ENCODE assay signal across 27 cellular contexts in the genomic region with DNA sequence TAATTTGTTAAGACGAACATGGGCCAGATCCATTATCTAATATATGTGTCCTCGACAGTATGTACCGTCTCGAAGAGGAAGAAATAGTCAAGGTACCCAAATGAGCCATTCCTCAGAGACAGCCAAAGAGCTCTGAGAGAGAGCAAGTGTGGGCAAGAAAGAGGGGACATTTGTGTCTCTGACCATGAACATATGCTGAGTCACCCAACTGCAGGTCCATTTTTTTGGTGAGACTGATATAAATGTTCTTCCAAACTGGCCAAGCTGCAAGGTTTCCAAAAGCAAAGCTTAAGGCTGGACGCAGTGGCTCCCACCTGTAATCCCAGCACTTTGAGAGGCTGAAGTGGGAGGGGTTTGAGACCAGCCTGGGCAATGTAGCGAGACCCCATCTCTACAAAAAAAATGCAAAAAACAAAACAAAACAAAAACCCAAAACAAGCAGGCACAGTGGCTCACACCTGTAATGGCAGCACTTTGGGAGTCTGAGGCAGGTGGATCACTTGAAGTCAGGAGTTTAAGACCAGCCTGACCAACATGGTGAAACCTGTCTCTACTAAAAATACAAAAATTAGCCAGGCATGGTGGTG. TPM values are rescaled to one million over a fixed set of nuclear protein-coding genes. Genes with fewer than 3 reads are reported as not detected.
DNase-seq lines count a peak whose midpoint lies in the region; ATAC-seq, FAIRE-seq and TF ChIP-seq lines count a peak whose summit lies in the region.
"Had no signal": no experiment of that assay in that cellular context is flagged by ENCODE, and none has a peak within 500 bp of the region (broad histone marks: within the 10 kb centered on the region; RNA-seq: fewer than 3 reads in every experiment).

No MANE protein-coding gene starts in this region.

- peaks cover 17% of the 10 kb centered on the region for H3K36me3 Mint-ChIP-seq in CD4-positive, CD25-positive, alpha-beta regulatory T cell

- H3K79me1 ChIP-seq in IMR-90 (ENCODE audit: low read depth in 1 of 2, low read length in 2 of 2): no peaks in the 10 kb centered on the region

- no peak overlapping the region for H4K91ac ChIP-seq in IMR-90 (ENCODE audit: insufficient read depth, low read depth, low read length)

- no peak overlapping the region for H3K56ac ChIP-seq in IMR-90 (ENCODE audit: extremely low read depth, insufficient read depth, low read length)

- H3K23ac ChIP-seq in IMR-90 (ENCODE audit: low read depth, low read length): no peak overlapping the region

- BruUV-seq in HepG2 (replicated peaks; lab: Mats Ljungman, UMichigan): no TSS peak
- no TSS peak for BruUV-seq in IMR-90 (replicated peaks; lab: Mats Ljungman, UMichigan)
- BruUV-seq in K562 (replicated peaks; lab: Mats Ljungman, UMichigan): no TSS peak

- 95% methylated on average over 6 of the region's 6 CpGs for WGBS in HepG2 (ENCODE audit: low lambda C conversion rate)
- WGBS in right lobe of liver (ENCODE audit: insufficient coverage, low coverage, low lambda C conversion rate, missing lambda C conversion rate): 96% methylated on average over 6 of the region's 6 CpGs
- 96% methylated on average over 4 of the region's 6 CpGs; no CpG with 5 or more reads in 1 of the 2 experiments for WGBS in IMR-90 (ENCODE audit: extremely low coverage in 2 of 2, insufficient read length in 1 of 2), 2 experiments
- WGBS in K562 (ENCODE audit: insufficient coverage, low coverage, missing lambda C conversion rate): 12% methylated on average over 6 of the region's 6 CpGs

- H3K4me3 ChIP-seq in HepG2 (replicated peaks in 1 of 3; ENCODE audit: insufficient read depth in 1 of 3, low read depth in 2 of 3, low read length in 3 of 3) (no peak overlapping the region), right lobe of liver (no peak overlapping the region), IMR-90 (ENCODE audit: insufficient read depth, low read depth, low read length) (no peak overlapping the region), K562 (no peak overlapping the region)
- H3K4me3 ChIP-seq in CD4-positive, CD25-positive, alpha-beta regulatory T cell (ENCODE audit: low read depth, low read length): no peak overlapping the region
- H3K4me3 ChIP-seq: BLaER1 treated with 17β-estradiol and CSF1 and Interleukin-3, amounts not matched to agents 10 nM and 100 nM; GM12878 had no signal

- H3K27ac ChIP-seq in HepG2 (ENCODE audit: extremely low read length, insufficient read depth, low read length): no peak overlapping the region
- no peak overlapping the region for H3K27ac ChIP-seq in right lobe of liver
- no peak overlapping the region for H3K27ac ChIP-seq in CD4-positive, CD25-positive, alpha-beta regulatory T cell (ENCODE audit: insufficient read depth, low read length, poor library complexity, severe bottlenecking)
- no peak overlapping the region for H3K27ac ChIP-seq in IMR-90 (ENCODE audit: insufficient read depth, low read length)
- H3K27ac ChIP-seq in K562 (ENCODE audit: extremely low read depth, low read depth, low read length): no peak overlapping the region
- H3K27ac ChIP-seq: BLaER1 treated with 17β-estradiol and CSF1 and Interleukin-3, amounts not matched to agents 10 nM and 100 nM; C4-2B had no signal

- no peak overlapping the region for H2BK15ac ChIP-seq in IMR-90 (ENCODE audit: low read depth, low read length)

- H3K4me1 ChIP-seq in HepG2 (ENCODE audit: insufficient read depth, low read length) (peaks cover 2% of the 10 kb centered on the region), right lobe of liver (no peaks in the 10 kb centered on the region), IMR-90 (ENCODE audit: control insufficient read depth, insufficient read depth, low read length) (no peaks in the 10 kb centered on the region), K562 (replicated peaks in 1 of 2; ENCODE audit: control insufficient read depth in 2 of 2, insufficient read depth in 2 of 2, low read length in 2 of 2) (no peaks in the 10 kb centered on the region)
- H3K4me1 ChIP-seq in CD4-positive, CD25-positive, alpha-beta regulatory T cell (ENCODE audit: control insufficient read depth, insufficient read depth, low read length, poor library complexity, severe bottlenecking): peaks cover 9% of the 10 kb centered on the region
- H3K4me1 ChIP-seq: BLaER1 treated with 17β-estradiol and CSF1 and Interleukin-3, amounts not matched to agents 10 nM and 100 nM had no signal

- no peaks in the 10 kb centered on the region for H3K36me3 ChIP-seq in HepG2 (replicated peaks in 1 of 2; ENCODE audit: control insufficient read depth in 1 of 2, insufficient read depth in 2 of 2, low read length in 2 of 2)
- no peaks in the 10 kb centered on the region for H3K36me3 ChIP-seq in right lobe of liver
- H3K36me3 ChIP-seq in CD4-positive, CD25-positive, alpha-beta regulatory T cell (ENCODE audit: control insufficient read depth, insufficient read depth, low read length): peaks cover 8% of the 10 kb centered on the region
- no peaks in the 10 kb centered on the region for H3K36me3 ChIP-seq in IMR-90 (ENCODE audit: control insufficient read depth, insufficient read depth, low read length)
- H3K36me3 ChIP-seq in K562 (ENCODE audit: control insufficient read depth, insufficient read depth, low read length): no peaks in the 10 kb centered on the region
- H3K36me3 ChIP-seq: BLaER1 treated with 17β-estradiol and CSF1 and Interleukin-3, amounts not matched to agents 10 nM and 100 nM had no signal

- H3K4me2 ChIP-seq in HepG2 (ENCODE audit: low read depth, low read length) (no peak overlapping the region), IMR-90 (ENCODE audit: low read depth, low read length) (no peak overlapping the region), K562 (ENCODE audit: insufficient read depth, low read length) (no peak overlapping the region)
- H3K4me2 ChIP-seq: BLaER1 treated with 17β-estradiol and CSF1 and Interleukin-3, amounts not matched to agents 10 nM and 100 nM had no signal

- ATAC-seq in HepG2 (no peak), right lobe of liver (no peak), IMR-90 (ENCODE audit: low read depth) (no peak), K562 (no peak), GM21367 (IDR thresholded peaks at IDR 0.05; ENCODE audit: unreplicated experiment) (no peak), GM19452 (IDR thresholded peaks at IDR 0.05; ENCODE audit: unreplicated experiment) (no peak)
- no peak for ATAC-seq in CD4-positive, CD25-positive, alpha-beta regulatory T cell (ENCODE audit: low read depth in 2 of 2)
- ATAC-seq: GM12878 had no signal

- H3K9me1 ChIP-seq in IMR-90 (ENCODE audit: insufficient read depth, low read length): no peaks in the 10 kb centered on the region
- H3K9me1 ChIP-seq in K562 (ENCODE audit: control insufficient read depth, insufficient read depth, low read length): no peaks in the 10 kb centered on the region

- H4K5ac ChIP-seq in IMR-90 (ENCODE audit: low read depth, low read length): no peak overlapping the region

- no peaks in the 10 kb centered on the region for H3K9me3 ChIP-seq in HepG2 (ENCODE audit: low read length)
- H3K9me3 ChIP-seq in right lobe of liver: no peaks in the 10 kb centered on the region
- no peaks in the 10 kb centered on the region for H3K9me3 ChIP-seq in CD4-positive, CD25-positive, alpha-beta regulatory T cell (ENCODE audit: control insufficient read depth in 2 of 2, low read length in 2 of 2)
- H3K9me3 ChIP-seq in IMR-90 (ENCODE audit: control insufficient read depth, insufficient read depth, low read length): 0 out of 2 replicates have a peak, but pooled peaks cover 1% of the 10 kb centered on the region
- no peaks in the 10 kb centered on the region for H3K9me3 ChIP-seq in K562 (replicated peaks; ENCODE audit: control insufficient read depth, insufficient read depth, low read depth, low read length)

- no peak overlapping the region for H2BK5ac ChIP-seq in IMR-90 (ENCODE audit: low read depth, low read length, poor library complexity, severe bottlenecking)

- no peak overlapping the region for H2BK120ac ChIP-seq in IMR-90 (ENCODE audit: low read depth, low read length)

- no peaks in the 10 kb centered on the region for H3K27me3 Mint-ChIP-seq in CD4-positive, CD25-positive, alpha-beta regulatory T cell
- H3K27me3 Mint-ChIP-seq: CD4-positive, alpha-beta memory T cell; CD8-positive, alpha-beta memory T cell had no signal

- no peak overlapping the region for H2AK5ac ChIP-seq in IMR-90 (ENCODE audit: low read depth, low read length)

- no peak overlapping the region for H3K18ac ChIP-seq in IMR-90 (ENCODE audit: low read depth, low read length)

- no peaks in the 10 kb centered on the region for H3K9me3 Mint-ChIP-seq in CD4-positive, CD25-positive, alpha-beta regulatory T cell

- H2AK9ac ChIP-seq in IMR-90 (replicated peaks; ENCODE audit: low read depth, low read length, poor library complexity): no peak overlapping the region

- H2AFZ ChIP-seq in HepG2 (ENCODE audit: low read length) (no peak overlapping the region), IMR-90 (replicated peaks; ENCODE audit: low read length, poor library complexity) (no peak overlapping the region), K562 (ENCODE audit: low read depth, low read length) (no peak overlapping the region)

- in situ Hi-C loops in HepG2 (cut with HindIII; ENCODE audit: extremely low pct_ligation_motif_present, low pct_unique_long_range_greater_than_20kb) (no loop called here), IMR-90 (cut with MboI; ENCODE audit: low sequenced_read_pairs) (no loop called here), K562 (cut with MboI) (no loop called here)

- no peak overlapping the region for H4K8ac ChIP-seq in IMR-90 (ENCODE audit: low read depth in 2 of 2, low read length in 2 of 2)

- peak overlapping the region in 2 of 3 donors; percentile 18 to 52 for H3K27ac Mint-ChIP-seq in CD4-positive, CD25-positive, alpha-beta regulatory T cell
- H3K27ac Mint-ChIP-seq: B cell; CD4-positive, alpha-beta memory T cell; CD8-positive, alpha-beta memory T cell had no signal

- no peak overlapping the region for H2BK20ac ChIP-seq in IMR-90 (ENCODE audit: low read depth, low read length)

- TF ChIP-seq RAD21 in HepG2 (CRISPR knock-in tag; IDR thresholded peaks at IDR 0.05) (no peak), IMR-90 (IDR thresholded peaks at IDR 0.05; ENCODE audit: low read length) (no peak), K562 (CRISPR knock-in tag; conservative IDR thresholded peaks at IDR 0.05 in 1 of 2, IDR thresholded peaks at IDR 0.05 in 1 of 2) (no peak)

- H3K14ac ChIP-seq in IMR-90 (replicated peaks; ENCODE audit: low read depth, low read length): no peak overlapping the region

- no peak for TF ChIP-seq CTCF in HepG2 (CRISPR knock-in tag; IDR thresholded peaks at IDR 0.05)
- no peak for TF ChIP-seq CTCF in right lobe of liver (IDR thresholded peaks at IDR 0.05)
- no peak for TF ChIP-seq CTCF in IMR-90 (conservative IDR thresholded peaks at IDR 0.05; ENCODE audit: low read depth, low read length)
- no peak for TF ChIP-seq CTCF in K562 (IDR thresholded peaks at IDR 0.05 in 2 of 3, conservative IDR thresholded peaks at IDR 0.05 in 1 of 3; ENCODE audit: insufficient read depth in 2 of 3, low read depth in 1 of 3, low read length in 3 of 3)

- H3K9ac ChIP-seq in HepG2 (ENCODE audit: insufficient read depth, low read depth, low read length) (no peak overlapping the region), IMR-90 (ENCODE audit: low read depth, low read length) (no peak overlapping the region), K562 (ENCODE audit: insufficient read depth in 1 of 2, low read depth in 2 of 2, low read length in 2 of 2) (no peak overlapping the region)
- H3K9ac ChIP-seq: BLaER1 treated with 17β-estradiol and CSF1 and Interleukin-3, amounts not matched to agents 10 nM and 100 nM had no signal

- CTCF ChIA-PET in HepG2 (lab: Yijun Ruan, JAX; ENCODE audit: low intra/inter-chr PET ratio, low total read pairs) (no interaction called here), IMR-90 (lab: Yijun Ruan, JAX) (no interaction called here), K562 (lab: Yijun Ruan, JAX; ENCODE audit: low intra/inter-chr PET ratio) (no interaction called here)

- no peaks in the 10 kb centered on the region for H3K27me3 ChIP-seq in HepG2 (ENCODE audit: control insufficient read depth in 1 of 2, insufficient read depth in 2 of 2, low read length in 2 of 2)
- H3K27me3 ChIP-seq in right lobe of liver: no peaks in the 10 kb centered on the region
- H3K27me3 ChIP-seq in CD4-positive, CD25-positive, alpha-beta regulatory T cell (ENCODE audit: control insufficient read depth, insufficient read depth, low read length): no peaks in the 10 kb centered on the region
- H3K27me3 ChIP-seq in IMR-90 (ENCODE audit: control insufficient read depth, insufficient read depth, low read length): no peaks in the 10 kb centered on the region
- peaks cover 8 to 28% of the 10 kb centered on the region in 2 experiments; a peak in 4 of 5 replicates for H3K27me3 ChIP-seq in K562 (ENCODE audit: control insufficient read depth in 2 of 2, insufficient read depth in 2 of 2, low read length in 2 of 2)
- H3K27me3 ChIP-seq: BLaER1 treated with 17β-estradiol and CSF1 and Interleukin-3, amounts not matched to agents 10 nM and 100 nM had no signal

- no peak for TF ChIP-seq POLR2A in HepG2 (IDR thresholded peaks at IDR 0.05; ENCODE audit: insufficient read depth in 1 of 2, low read depth in 2 of 2, low read length in 2 of 2)
- TF ChIP-seq POLR2A in right lobe of liver (IDR thresholded peaks at IDR 0.05): no peak
- TF ChIP-seq POLR2A in IMR-90 (IDR thresholded peaks at IDR 0.05; ENCODE audit: low read depth, low read length): no peak
- no peak for TF ChIP-seq POLR2A in K562 (conservative IDR thresholded peaks at IDR 0.05)

- intact Hi-C loops in HepG2 (cut with micrococcal nuclease; ENCODE audit: unreplicated experiment) (no loop called here), right lobe of liver (cut with DNase I) (no loop called here), IMR-90 (cut with micrococcal nuclease) (no loop called here), K562 (cut with micrococcal nuclease) (no loop called here)

- FAIRE-seq in HepG2 (lab: Jason Lieb, UNC) (no peak), K562 (lab: Jason Lieb, UNC) (no peak)
- FAIRE-seq: A204.1, GM12878, GM12892, GM18507 had no signal

- H4K20me1 ChIP-seq in HepG2 (ENCODE audit: insufficient read depth, low read length) (peaks cover 4% of the 10 kb centered on the region; the same call in 1 of the 2 replicates), IMR-90 (ENCODE audit: insufficient read depth, low read length) (no peaks in the 10 kb centered on the region; the same call in 1 of the 2 replicates), K562 (replicated peaks; ENCODE audit: control insufficient read depth, insufficient read depth, low read length) (no peaks in the 10 kb centered on the region)
- H4K20me1 ChIP-seq: BLaER1 treated with 17β-estradiol and CSF1 and Interleukin-3, amounts not matched to agents 10 nM and 100 nM had no signal

- H3K79me2 ChIP-seq in HepG2 (ENCODE audit: insufficient read depth, low read length) (peaks cover 8% of the 10 kb centered on the region), K562 (ENCODE audit: control insufficient read depth, insufficient read depth, low read length) (no peaks in the 10 kb centered on the region)

- DNase-seq in HepG2 (ENCODE audit: low spot score) (no peak), right lobe of liver (no peak), IMR-90 (no peak), K562 (ENCODE audit: extremely low read depth in 1 of 4, low spot score in 3 of 4) (no peak), ureter (ENCODE audit: low spot score) (no peak)
- DNase-seq in CD4-positive, CD25-positive, alpha-beta regulatory T cell: no peak
- DNase-seq: 8988T; AML-193; CD4-positive, alpha-beta memory T cell; CD8-positive, alpha-beta memory T cell; COR-L47; DMS 273 treated with DMSO at 0.1 percent for 48 hours; DMS153; DMS53; DMS79; DND-41; EL; GDM1 had no signal

- dilution Hi-C loops in IMR-90 (cut with HindIII; ENCODE audit: low sequenced_read_pairs, unreplicated experiment): no loop called here

- peaks cover 22 to 31% (median 25%) of the 10 kb centered on the region in 4 donors for H3K4me1 Mint-ChIP-seq in CD4-positive, CD25-positive, alpha-beta regulatory T cell
- H3K4me1 Mint-ChIP-seq: B cell had no signal

- H3K4ac ChIP-seq in IMR-90 (ENCODE audit: low read depth, low read length): no peak overlapping the region

- no peak for TF ChIP-seq EP300 in HepG2 (IDR thresholded peaks at IDR 0.05; ENCODE audit: low read depth in 2 of 2, low read length in 2 of 2)
- TF ChIP-seq EP300 in HepG2 (CRISPR knock-in tag; IDR thresholded peaks at IDR 0.05; ENCODE audit: borderline replicate concordance): no peak
- no peak for TF ChIP-seq EP300 in K562 (IDR thresholded peaks at IDR 0.05; ENCODE audit: low read length)

- POLR2A ChIA-PET in HepG2 (lab: Yijun Ruan, JAX): no interaction called here
- POLR2A ChIA-PET in IMR-90 (lab: Charles Lee; ENCODE audit: unreplicated experiment): no interaction called here
- POLR2A ChIA-PET in K562 (lab: Yijun Ruan, JAX): interaction anchor here (0.7 to 0.9 kb wide), 2 partner anchors 17 to 140 kb away, joined by 3 to 4 read pairs; no protein-coding TSS in a partner anchor

- H3K4me3 Mint-ChIP-seq in CD4-positive, CD25-positive, alpha-beta regulatory T cell: no peak overlapping the region
- H3K4me3 Mint-ChIP-seq: B cell; CD4-positive, alpha-beta memory T cell; CD8-positive, alpha-beta memory T cell had no signal

RNA-seq across cellular contexts. Expression of a gene that starts 26.0 kb away (rescaled TPM):
- total RNA-seq in HepG2 (2016; rRNA removed; fragmentation: Illumina TruSeq; extraction: Trizol) (7.7 and 7.8 TPM in 2 replicates), right lobe of liver (10 to 100 TPM in 3 of 6 experiments, 1 to 10 TPM in 3; 7.1 to 15.7 (median 11.0) TPM), IMR-90 (2012; rRNA removed) (4.3 and 4.7 TPM in 2 replicates), K562 (2014; rRNA removed) (6.6 and 9.4 TPM in 2 replicates), K562 (2014; rRNA removed; fragmentation: Illumina TruSeq; extraction: Trizol) (10.3 and 11.9 TPM in 2 replicates), K562 (2015; rRNA removed; fragmentation: Illumina TruSeq; extraction: Trizol) (9.2 and 9.8 TPM in 2 replicates), K562 (2021) (8.9 and 11.2 TPM in 2 replicates), ureter (31.6 TPM)
- 5.5 and 6.6 TPM in 2 replicates for total RNA-seq in HepG2 (2016; cell fraction: cytosol; rRNA removed; fragmentation: Illumina TruSeq; extraction: Trizol; ENCODE audit: low read depth)
- total RNA-seq in HepG2 (2016; cell fraction: insoluble cytoplasmic fraction; rRNA removed; fragmentation: Illumina TruSeq; extraction: Trizol): 6.4 and 8.4 TPM in 2 replicates
- total RNA-seq in HepG2 (2016; cell fraction: membrane; rRNA removed; fragmentation: Illumina TruSeq; extraction: Trizol): 6.2 and 7.4 TPM in 2 replicates
- 11.2 and 17.2 TPM in 2 replicates for total RNA-seq in HepG2 (2016; cell fraction: nucleus; rRNA removed; fragmentation: Illumina TruSeq; extraction: Trizol)
- polyA plus RNA-seq in HepG2 (2011; rRNA removed) (4.1 and 4.3 TPM in 2 replicates), IMR-90 (2012; rRNA removed) (3.2 and 3.5 TPM in 2 replicates), K562 (2011; rRNA removed) (6.2 and 10.7 TPM in 2 replicates), K562 (2014; fragmentation: Illumina TruSeq; extraction: Trizol) (6.6 and 7.3 TPM in 2 replicates), K562 (2014; fragmentation: Nextera tagmentation; extraction: Ambion mirVana) (10 to 100 TPM in 1 of 2 experiments, 1 to 10 TPM in 1; 9.5 to 10.7 TPM), K562 (2014; rRNA removed) (13.7 and 17.1 TPM in 2 replicates)
- polyA plus RNA-seq in HepG2 (2011; cell fraction: cytosol; rRNA removed): 1.3 and 1.7 TPM in 2 replicates
- 11.3 and 12.0 TPM in 2 replicates for polyA plus RNA-seq in HepG2 (2011; cell fraction: nucleus; rRNA removed)
- 4.3 and 5.7 TPM in 2 replicates for polyA plus RNA-seq in HepG2 (2012)
- 7.6 and 8.7 TPM in 2 replicates for polyA plus RNA-seq in HepG2 (2016; cell fraction: cytosol; fragmentation: Illumina TruSeq; extraction: Trizol; ENCODE audit: low read depth)
- polyA plus RNA-seq in HepG2 (2016; cell fraction: insoluble cytoplasmic fraction; fragmentation: Illumina TruSeq; extraction: Trizol; ENCODE audit: low read depth): 7.7 and 8.4 TPM in 2 replicates
- polyA plus RNA-seq in HepG2 (2016; cell fraction: membrane; fragmentation: Illumina TruSeq; extraction: Trizol; ENCODE audit: low read depth): 7.2 and 7.9 TPM in 2 replicates
- polyA plus RNA-seq in HepG2 (2016; cell fraction: nucleus; fragmentation: Illumina TruSeq; extraction: Trizol; ENCODE audit: insufficient read depth, low read depth): 19.9 and 21.6 TPM in 2 replicates
- polyA minus RNA-seq in HepG2 (2011; rRNA and poly(A)+ RNA removed; ENCODE audit: low replicate concordance): 6.4 and 6.7 TPM in 2 replicates
- 1.5 and 4.4 TPM in 2 replicates for polyA minus RNA-seq in HepG2 (2011; cell fraction: cytosol; rRNA and poly(A)+ RNA removed)
- 16.5 and 21.3 TPM in 2 replicates for polyA minus RNA-seq in HepG2 (2011; cell fraction: nucleus; rRNA and poly(A)+ RNA removed)
- total RNA-seq in CD4-positive, CD25-positive, alpha-beta regulatory T cell: 78.9 TPM
- polyA plus RNA-seq in CD4-positive, CD25-positive, alpha-beta regulatory T cell: 10 to 100 TPM; 25.8 to 28.1 (median 26.5) TPM
- 1.3 and 1.8 TPM in 2 replicates for polyA plus RNA-seq in IMR-90 (2012; cell fraction: cytosol; rRNA removed)
- 3.4 and 6.4 TPM in 2 replicates for polyA plus RNA-seq in IMR-90 (2012; cell fraction: nucleus; rRNA removed; ENCODE audit: low replicate concordance)
- 33.1 and 33.6 TPM in 2 replicates for total RNA-seq in K562 (2011; cell fraction: chromatin; rRNA removed; ENCODE audit: low replicate concordance)
- 14.2 and 19.1 TPM in 2 replicates for total RNA-seq in K562 (2011; cell fraction: nucleolus; rRNA removed)
- total RNA-seq in K562 (2011; cell fraction: nucleoplasm; rRNA removed): 23.5 and 31.5 TPM in 2 replicates
- 2.9 and 5.1 TPM in 2 replicates for polyA plus RNA-seq in K562 (2011; cell fraction: cytosol; rRNA removed)
- 6.9 and 8.4 TPM in 2 replicates for polyA plus RNA-seq in K562 (2011; cell fraction: nucleus; rRNA removed)
- polyA plus RNA-seq in K562 (2012): 5.9 and 9.7 TPM in 2 replicates
- polyA minus RNA-seq in K562 (2011; rRNA and poly(A)+ RNA removed): 7.9 and 8.8 TPM in 2 replicates
- polyA minus RNA-seq in K562 (2011; cell fraction: cytosol; rRNA and poly(A)+ RNA removed): 2.0 and 3.5 TPM in 2 replicates
- 12.4 and 12.9 TPM in 2 replicates for polyA minus RNA-seq in K562 (2011; cell fraction: nucleus; rRNA and poly(A)+ RNA removed)
